Comparison of ENCODE assay signal across 17 cellular contexts in genomic region chr12:89070603-89071002, GRCh38.
DNase-seq lines count a peak whose midpoint lies in the region; ATAC-seq lines count a peak whose summit lies in the region.
"Had no signal": no experiment of that assay in that cellular context is flagged by ENCODE, and none has a peak within 500 bp of the region (broad histone marks: within the 10 kb centered on the region; RNA-seq: fewer than 3 reads in every experiment).

No MANE protein-coding gene starts in this region.

- H3K9ac ChIP-seq in neuronal stem cell (ENCODE audit: low read depth, low read length, poor library complexity): no peak overlapping the region

- H4K8ac ChIP-seq in neuronal stem cell (ENCODE audit: low read depth, low read length): no peak overlapping the region

- peaks cover 40% of the 10 kb centered on the region for H3K4me1 Mint-ChIP-seq in activated T-cell treated with anti-CD3 and anti-CD28 coated beads, Interleukin-2, amount 50 U/mL, for 4 hours (ENCODE audit: low read depth)
- peaks cover 85% of the 10 kb centered on the region for H3K4me1 Mint-ChIP-seq in activated T-cell treated with anti-CD3 and anti-CD28 coated beads, Interleukin-2, amount 50 U/mL, for 72 hours (ENCODE audit: low read depth)
- peaks cover 52% of the 10 kb centered on the region for H3K4me1 Mint-ChIP-seq in stimulated activated effector memory CD8-positive, alpha-beta T cell treated with anti-CD3 and anti-CD28 coated beads, Interleukin-12 subunit alpha, Interleukin-12 subunit beta, amount 100 ng/mL, for 72 hours
- H3K4me1 Mint-ChIP-seq: CD4-positive, alpha-beta memory T cell had no signal

- no peaks in the 10 kb centered on the region for H3K9me3 Mint-ChIP-seq in activated T-cell treated with anti-CD3 and anti-CD28 coated beads, Interleukin-2, amount 50 U/mL, for 4 hours
- peaks cover 9 to 12% of the 10 kb centered on the region in 2 donors for H3K9me3 Mint-ChIP-seq in activated T-cell treated with anti-CD3 and anti-CD28 coated beads, Interleukin-2, amount 50 U/mL, for 72 hours
- peaks cover 0 to 16% of the 10 kb centered on the region in 2 donors for H3K9me3 Mint-ChIP-seq in activated naive CD4-positive, alpha-beta T cell treated with anti-CD3 and anti-CD28 coated beads, Interleukin-2, amount 50 U/mL, for 72 hours
- H3K9me3 Mint-ChIP-seq in stimulated activated effector memory CD8-positive, alpha-beta T cell treated with anti-CD3 and anti-CD28 coated beads, Interleukin-12 subunit alpha, Interleukin-12 subunit beta, amount 100 ng/mL, for 72 hours: no peaks in the 10 kb centered on the region
- H3K9me3 Mint-ChIP-seq: CD4-positive, alpha-beta memory T cell had no signal

- H3K79me1 ChIP-seq in neuronal stem cell (ENCODE audit: low read depth, low read length): no peaks in the 10 kb centered on the region

- DNase-seq in activated T-cell treated with anti-CD3 and anti-CD28 coated beads, Interleukin-2, amount 50 U/mL, for 4 hours: no peak
- DNase-seq in activated T-cell treated with anti-CD3 and anti-CD28 coated beads for 4 hours (no peak), neuronal stem cell (ENCODE audit: low spot score) (no peak), NCI-H2107 treated with DMSO at 0.1 percent for 48 hours (lab: John Stamatoyannopoulos, UW; ENCODE audit: unreplicated experiment) (no peak)
- DNase-seq in activated T-cell treated with anti-CD3 and anti-CD28 coated beads, Interleukin-2, amount 50 U/mL, for 72 hours: peak; percentile 61 to 66
- peak in 1 of 2 donors; percentile 39 for DNase-seq in activated naive CD4-positive, alpha-beta T cell treated with anti-CD3 and anti-CD28 coated beads, Interleukin-2, amount 50 U/mL, for 72 hours (ENCODE audit: low spot score in 2 of 2)
- no peak for DNase-seq in stimulated activated effector memory CD8-positive, alpha-beta T cell treated with anti-CD3 and anti-CD28 coated beads, Interleukin-12 subunit alpha, Interleukin-12 subunit beta, amount 100 ng/mL, for 72 hours (ENCODE audit: low spot score in 2 of 2)
- DNase-seq: BE2C; CD4-positive, alpha-beta memory T cell; DMS79 treated with DMSO at 0.1 percent for 48 hours; GDM1; HCEC 1CT; MV-4-11; NCI-H1417 treated with DMSO at 0.1 percent for 48 hours; NCI-H2029; NCI-H510A had no signal

- H3K4me3 ChIP-seq in neuronal stem cell (ENCODE audit: low read length in 2 of 2): no peak overlapping the region

- H3K36me3 Mint-ChIP-seq in activated T-cell treated with anti-CD3 and anti-CD28 coated beads, Interleukin-2, amount 50 U/mL, for 4 hours (ENCODE audit: insufficient read depth): no peaks in the 10 kb centered on the region
- H3K36me3 Mint-ChIP-seq in activated T-cell treated with anti-CD3 and anti-CD28 coated beads, Interleukin-2, amount 50 U/mL, for 72 hours (ENCODE audit: insufficient read depth in 2 of 2): peaks cover 16% of the 10 kb centered on the region in 2 donors
- peaks cover 0 to 29% of the 10 kb centered on the region in 2 donors for H3K36me3 Mint-ChIP-seq in activated naive CD4-positive, alpha-beta T cell treated with anti-CD3 and anti-CD28 coated beads, Interleukin-2, amount 50 U/mL, for 72 hours
- H3K36me3 Mint-ChIP-seq in stimulated activated effector memory CD8-positive, alpha-beta T cell treated with anti-CD3 and anti-CD28 coated beads, Interleukin-12 subunit alpha, Interleukin-12 subunit beta, amount 100 ng/mL, for 72 hours: no peaks in the 10 kb centered on the region
- H3K36me3 Mint-ChIP-seq: CD4-positive, alpha-beta memory T cell had no signal

- H3K18ac ChIP-seq in neuronal stem cell (ENCODE audit: low read length): no peak overlapping the region

- no peak overlapping the region for H2AFZ ChIP-seq in neuronal stem cell (ENCODE audit: low read length)

- no peaks in the 10 kb centered on the region for H3K36me3 ChIP-seq in neuronal stem cell (replicated peaks in 1 of 2; ENCODE audit: control insufficient read depth in 2 of 2, insufficient read depth in 2 of 2, low read length in 2 of 2)
- H3K36me3 ChIP-seq: BE2C had no signal

- H3K27ac Mint-ChIP-seq in activated T-cell treated with anti-CD3 and anti-CD28 coated beads, Interleukin-2, amount 50 U/mL, for 72 hours: peak overlapping the region; percentile 93
- peak overlapping the region; percentile 91 to 92 for H3K27ac Mint-ChIP-seq in activated naive CD4-positive, alpha-beta T cell treated with anti-CD3 and anti-CD28 coated beads, Interleukin-2, amount 50 U/mL, for 72 hours
- H3K27ac Mint-ChIP-seq in stimulated activated effector memory CD8-positive, alpha-beta T cell treated with anti-CD3 and anti-CD28 coated beads, Interleukin-12 subunit alpha, Interleukin-12 subunit beta, amount 100 ng/mL, for 72 hours: peak overlapping the region; percentile 87
- H3K27ac Mint-ChIP-seq: CD4-positive, alpha-beta memory T cell had no signal

- no peak overlapping the region for H3K4me3 Mint-ChIP-seq in activated T-cell treated with anti-CD3 and anti-CD28 coated beads, Interleukin-2, amount 50 U/mL, for 4 hours
- H3K4me3 Mint-ChIP-seq in activated T-cell treated with anti-CD3 and anti-CD28 coated beads, Interleukin-2, amount 50 U/mL, for 72 hours: peak overlapping the region; percentile 37 to 55
- H3K4me3 Mint-ChIP-seq in stimulated activated effector memory CD8-positive, alpha-beta T cell treated with anti-CD3 and anti-CD28 coated beads, Interleukin-12 subunit alpha, Interleukin-12 subunit beta, amount 100 ng/mL, for 72 hours: no peak overlapping the region

- no peaks in the 10 kb centered on the region for H3K27me3 ChIP-seq in neuronal stem cell (ENCODE audit: control insufficient read depth in 3 of 3, insufficient read depth in 3 of 3, low read depth in 1 of 3, low read length in 3 of 3)
- H3K27me3 ChIP-seq: BE2C had no signal

- peaks cover 0 to 4% of the 10 kb centered on the region in 2 donors for H3K4me1 ChIP-seq in neuronal stem cell (ENCODE audit: control insufficient read depth in 2 of 2, insufficient read depth in 1 of 2, low read depth in 1 of 2, low read length in 2 of 2)
- H3K4me1 ChIP-seq: BE2C had no signal

- peak; percentile 83 to 91 for ATAC-seq in activated T-cell treated with anti-CD3 and anti-CD28 coated beads, Interleukin-2, amount 50 U/mL, for 4 hours
- peak; percentile 81 to 86 for ATAC-seq in activated T-cell treated with anti-CD3 and anti-CD28 coated beads, Interleukin-2, amount 50 U/mL, for 72 hours (replicated peaks in 1 of 2)
- ATAC-seq in activated naive CD4-positive, alpha-beta T cell treated with anti-CD3 and anti-CD28 coated beads, Interleukin-2, amount 50 U/mL, for 72 hours: peak; percentile 74 to 81
- ATAC-seq in stimulated activated effector memory CD8-positive, alpha-beta T cell treated with anti-CD3 and anti-CD28 coated beads, Interleukin-12 subunit alpha, Interleukin-12 subunit beta, amount 100 ng/mL, for 72 hours: peak; percentile 90
- ATAC-seq: Panc1 had no signal

- H2BK5ac ChIP-seq in neuronal stem cell (ENCODE audit: low read length): no peak overlapping the region

- no peak overlapping the region for H3K14ac ChIP-seq in neuronal stem cell (ENCODE audit: low read length)

- no peak overlapping the region for H2BK12ac ChIP-seq in neuronal stem cell (ENCODE audit: low read length)

- H3K27ac ChIP-seq in neuronal stem cell (replicated peaks; ENCODE audit: low read length): no peak overlapping the region

- H3K23ac ChIP-seq in neuronal stem cell (ENCODE audit: low read depth, low read length, poor library complexity): no peak overlapping the region

- H2AK5ac ChIP-seq in neuronal stem cell (ENCODE audit: low read depth, low read length): no peak overlapping the region

- peaks cover 4% of the 10 kb centered on the region for H3K27me3 Mint-ChIP-seq in activated T-cell treated with anti-CD3 and anti-CD28 coated beads, Interleukin-2, amount 50 U/mL, for 4 hours (ENCODE audit: low read depth)
- H3K27me3 Mint-ChIP-seq in activated T-cell treated with anti-CD3 and anti-CD28 coated beads, Interleukin-2, amount 50 U/mL, for 72 hours (ENCODE audit: low read depth): no peaks in the 10 kb centered on the region
- H3K27me3 Mint-ChIP-seq: CD4-positive, alpha-beta memory T cell had no signal

- H3K4ac ChIP-seq in neuronal stem cell (ENCODE audit: low read length): no peak overlapping the region

- H2BK120ac ChIP-seq in neuronal stem cell (ENCODE audit: low read depth, low read length): no peak overlapping the region

- H3K4me2 ChIP-seq in neuronal stem cell (ENCODE audit: insufficient read depth, low read length, poor library complexity, severe bottlenecking): no peak overlapping the region

- H3K9me3 ChIP-seq in neuronal stem cell (replicated peaks in 1 of 2; ENCODE audit: control insufficient read depth in 2 of 2, insufficient read depth in 1 of 2, low read depth in 1 of 2, low read length in 2 of 2): no peaks in the 10 kb centered on the region
- H3K9me3 ChIP-seq: BE2C had no signal

- H2BK15ac ChIP-seq in neuronal stem cell (ENCODE audit: low read length): no peak overlapping the region

- no peak overlapping the region for H4K91ac ChIP-seq in neuronal stem cell (ENCODE audit: low read depth, low read length, poor library complexity)

- no CpG with 5 or more reads among the region's 1 CpG for WGBS in neuronal stem cell (ENCODE audit: extremely low coverage in 2 of 2, insufficient read length in 2 of 2, insufficient replicate concordance in 1 of 2), 2 donors

Comparison
In these comparisons a context has a peak if more than half of its experiments do, and no peak if none do; other contexts are left out.
1. DNase-seq: peak in activated T-cell treated with anti-CD3 and anti-CD28 coated beads, Interleukin-2, amount 50 U/mL, for 72 hours (2 of 2); none in activated T-cell treated with anti-CD3 and anti-CD28 coated beads, Interleukin-2, amount 50 U/mL, for 4 hours (single experiment), activated T-cell treated with anti-CD3 and anti-CD28 coated beads for 4 hours (single experiment), stimulated activated effector memory CD8-positive, alpha-beta T cell treated with anti-CD3 and anti-CD28 coated beads, Interleukin-12 subunit alpha, Interleukin-12 subunit beta, amount 100 ng/mL, for 72 hours (0 of 2), neuronal stem cell (single experiment) and NCI-H2107 treated with DMSO at 0.1 percent for 48 hours (single experiment).
2. H3K4me3 Mint-ChIP-seq: peak in activated T-cell treated with anti-CD3 and anti-CD28 coated beads, Interleukin-2, amount 50 U/mL, for 72 hours (2 of 2); none in activated T-cell treated with anti-CD3 and anti-CD28 coated beads, Interleukin-2, amount 50 U/mL, for 4 hours (single experiment) and stimulated activated effector memory CD8-positive, alpha-beta T cell treated with anti-CD3 and anti-CD28 coated beads, Interleukin-12 subunit alpha, Interleukin-12 subunit beta, amount 100 ng/mL, for 72 hours (single experiment).
3. Peak in every context shown above with its lines, with median percentiles within 50 percentile points of each other: ATAC-seq and H3K27ac Mint-ChIP-seq.